In the genomic region with DNA sequence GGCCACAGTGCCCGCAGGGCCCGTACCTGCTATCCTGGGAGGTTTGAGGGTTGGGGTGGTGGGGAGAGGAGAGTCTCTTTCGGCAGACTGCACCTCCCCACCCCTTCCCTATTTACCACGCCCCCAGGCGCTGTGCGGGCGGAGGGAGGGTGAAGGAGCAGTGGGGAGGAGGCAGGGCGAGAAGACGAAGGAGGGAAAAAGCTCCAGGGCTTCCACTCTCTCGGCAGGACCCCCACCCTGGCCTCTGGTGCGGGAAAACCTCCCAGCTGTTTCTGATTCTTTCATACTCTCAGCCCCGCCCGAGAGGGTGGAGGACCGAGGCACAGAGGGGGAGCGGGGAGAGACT, we compare ENCODE assay signal across 8 cellular contexts. TPM values are rescaled to one million over a fixed set of nuclear protein-coding genes. Genes with fewer than 3 reads are reported as not detected.
A peak's percentile ranks its signal among the peaks of the same experiment; 100 is the strongest.
DNase-seq lines count a peak whose midpoint lies in the region; ATAC-seq lines count a peak whose summit lies in the region.

No MANE protein-coding gene starts in this region.

- H3K4me3 Mint-ChIP-seq in activated T-cell treated with anti-CD3 and anti-CD28 coated beads, Interleukin-2, amount 50 U/mL, for 4 hours: peak overlapping the region; percentile 77

- ATAC-seq in activated T-cell treated with anti-CD3 and anti-CD28 coated beads, Interleukin-2, amount 50 U/mL, for 4 hours: peak; percentile 26 to 27
- ATAC-seq in HG03039 (IDR thresholded peaks at IDR 0.05; ENCODE audit: unreplicated experiment) (no peak), HG03139 (IDR thresholded peaks at IDR 0.05; ENCODE audit: unreplicated experiment) (no peak), GM21367 (IDR thresholded peaks at IDR 0.05; ENCODE audit: unreplicated experiment) (no peak)

- H3K36me3 Mint-ChIP-seq in activated T-cell treated with anti-CD3 and anti-CD28 coated beads, Interleukin-2, amount 50 U/mL, for 4 hours (ENCODE audit: insufficient read depth): no peaks in the 10 kb centered on the region

- H3K4me1 Mint-ChIP-seq in activated T-cell treated with anti-CD3 and anti-CD28 coated beads, Interleukin-2, amount 50 U/mL, for 4 hours (ENCODE audit: low read depth): peaks cover 11% of the 10 kb centered on the region

- DNase-seq in stimulated activated CD4-positive, alpha-beta T cell treated with anti-CD3 and anti-CD28 coated beads, Interleukin-12 subunit alpha, Interleukin-12 subunit beta, amount 100 ng/mL, for 4 hours: peak; percentile 22
- no peak for DNase-seq in stimulated activated CD4-positive, alpha-beta T cell treated with anti-CD3 and anti-CD28 coated beads, Interleukin-2, amount 100 ng/mL, for 48 hours
- DNase-seq in activated T-cell treated with anti-CD3 and anti-CD28 coated beads, Interleukin-2, amount 50 U/mL, for 4 hours: peak; percentile 33
- peak; percentile 50 for DNase-seq in hepatic stellate cell (ENCODE audit: low spot score)
- peak; percentile 21 to 22 for DNase-seq in stimulated activated CD4-positive, alpha-beta T cell treated with anti-CD3 and anti-CD28 coated beads, Interleukin-1b, Interleukin-23, amount 100 ng/mL, for 4 hours (ENCODE audit: low read depth in 2 of 2)

- peaks cover 30% of the 10 kb centered on the region for H3K27me3 Mint-ChIP-seq in activated T-cell treated with anti-CD3 and anti-CD28 coated beads, Interleukin-2, amount 50 U/mL, for 4 hours (ENCODE audit: low read depth)

- H3K9me3 Mint-ChIP-seq in activated T-cell treated with anti-CD3 and anti-CD28 coated beads, Interleukin-2, amount 50 U/mL, for 4 hours: no peaks in the 10 kb centered on the region

RNA-seq across cellular contexts. Expression of a gene that starts 0.9 kb away (rescaled TPM):
- total RNA-seq in activated T-cell treated with anti-CD3 and anti-CD28 coated beads, Interleukin-2, amount 50 U/mL, for 4 hours: under 1 TPM in 2 of 3 donors, not detected in 1; 0.05 to 0.24 TPM

Comparison
In these comparisons a context has a peak if more than half of its experiments do, and no peak if none do; other contexts are left out.
1. DNase-seq: peak in stimulated activated CD4-positive, alpha-beta T cell treated with anti-CD3 and anti-CD28 coated beads, Interleukin-12 subunit alpha, Interleukin-12 subunit beta, amount 100 ng/mL, for 4 hours (single experiment), activated T-cell treated with anti-CD3 and anti-CD28 coated beads, Interleukin-2, amount 50 U/mL, for 4 hours (single experiment), hepatic stellate cell (single experiment) and stimulated activated CD4-positive, alpha-beta T cell treated with anti-CD3 and anti-CD28 coated beads, Interleukin-1b, Interleukin-23, amount 100 ng/mL, for 4 hours (2 of 2); none in stimulated activated CD4-positive, alpha-beta T cell treated with anti-CD3 and anti-CD28 coated beads, Interleukin-2, amount 100 ng/mL, for 48 hours (0 of 2).
2. ATAC-seq: peak in activated T-cell treated with anti-CD3 and anti-CD28 coated beads, Interleukin-2, amount 50 U/mL, for 4 hours (2 of 2); none in HG03039 (single experiment), HG03139 (single experiment) and GM21367 (single experiment).